In the genomic region with DNA sequence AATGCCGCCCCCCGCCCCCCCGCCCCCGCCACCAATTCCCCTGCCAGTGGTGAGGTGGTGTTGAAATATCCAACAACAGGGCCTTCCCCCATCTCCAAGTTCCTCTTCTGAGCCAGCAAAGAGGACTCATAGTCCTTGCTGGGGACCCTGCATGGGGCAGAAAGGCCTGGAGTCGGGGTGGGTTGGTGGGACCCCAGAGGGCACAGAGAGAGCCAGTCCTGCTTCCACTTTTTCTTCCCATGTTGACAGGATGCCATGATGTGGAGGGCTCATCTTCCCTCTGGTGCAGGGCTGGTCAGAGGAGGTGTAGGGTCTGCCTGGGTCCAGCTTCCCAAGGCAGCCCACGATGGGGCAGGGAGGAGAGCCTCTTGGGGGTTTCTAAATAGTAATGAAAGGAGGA, we compare ENCODE assay signal across 18 cellular contexts. TPM values are rescaled to one million over a fixed set of nuclear protein-coding genes. Genes with fewer than 3 reads are reported as not detected.
DNase-seq lines count a peak whose midpoint lies in the region; ATAC-seq, FAIRE-seq and TF ChIP-seq lines count a peak whose summit lies in the region.
"Had no signal": no experiment of that assay in that cellular context is flagged by ENCODE, and none has a peak within 500 bp of the region (broad histone marks: within the 10 kb centered on the region; RNA-seq: fewer than 3 reads in every experiment).

No MANE protein-coding gene starts in this region.

- H3K4me1 Mint-ChIP-seq in CD14-positive monocyte, result peaks cover 45% of the 10 kb centered on the region
- H3K4me1 Mint-ChIP-seq in activated B cell treated with CpG ODN at 0.5 μM for 24 hours, result peaks cover 73% of the 10 kb centered on the region

- FAIRE-seq in GM12892 (lab: Jason Lieb, UNC), result peak; percentile 69
- FAIRE-seq: frontal cortex, H1 had no signal

- DNase-seq in CD14-positive monocyte (ENCODE audit: low spot score) (peak; percentile 89), GM12892 (ENCODE audit: insufficient read length) (no peak), activated B cell treated with CpG ODN at 0.5 μM for 24 hours (no peak), mesenteric fat pad (ENCODE audit: low spot score) (peak; percentile 64), D341Med (ENCODE audit: low spot score) (no peak)
- DNase-seq: activated effector memory CD4-positive, alpha-beta T cell treated with Interleukin-2 at 50 U/mL for 16 hours; effector memory CD4-positive, alpha-beta T cell; NCI-H1930; NCI-H774; stimulated activated CD4-positive, alpha-beta T cell treated with anti-CD3 and anti-CD28 coated beads, Interleukin-4, amount 100 ng/mL, for 24 hours; stimulated activated naive CD4-positive, alpha-beta T cell had no signal

- H3K9me3 Mint-ChIP-seq in CD14-positive monocyte, result peaks cover 2 to 11% (median 5%) of the 10 kb centered on the region in 7 donors
- H3K9me3 Mint-ChIP-seq in activated B cell treated with CpG ODN at 0.5 μM for 24 hours, result peaks cover 6% of the 10 kb centered on the region

- H3K27me3 Mint-ChIP-seq in CD14-positive monocyte (ENCODE audit: low read depth in 3 of 3) (no peaks in the 10 kb centered on the region), activated B cell treated with CpG ODN at 0.5 μM for 24 hours (no peaks in the 10 kb centered on the region)

- CTCF ChIA-PET in activated B cell treated with CpG ODN at 0.5 μM for 24 hours (lab: Charles Lee), result no interaction called here

- H3K36me3 Mint-ChIP-seq in CD14-positive monocyte, result peaks cover 64 to 75% of the 10 kb centered on the region in 2 donors
- peaks cover 45% of the 10 kb centered on the region for H3K36me3 Mint-ChIP-seq in activated B cell treated with CpG ODN at 0.5 μM for 24 hours (ENCODE audit: low read depth)

- H3K27ac Mint-ChIP-seq in CD14-positive monocyte (peak overlapping the region; percentile 97 to 100 (median 98)), activated B cell treated with CpG ODN at 0.5 μM for 24 hours (peak overlapping the region; percentile 25)

- no peak for TF ChIP-seq POLR2A in GM12892 (IDR thresholded peaks at IDR 0.05; ENCODE audit: low read depth, low read length)

- TF ChIP-seq CTCF in CD14-positive monocyte (IDR thresholded peaks at IDR 0.05), result no peak
- no peak for TF ChIP-seq CTCF in activated B cell treated with CpG ODN at 0.5 μM for 24 hours (IDR thresholded peaks at IDR 0.05)

- intact Hi-C loops in CD14-positive monocyte (cut with micrococcal nuclease) (loop anchor here in 1 of 2 donors (2.0 kb wide), 1 partner anchor 18 kb away; no protein-coding TSS in a partner anchor), activated B cell treated with CpG ODN at 0.5 μM for 24 hours (cut with micrococcal nuclease) (loop anchor here (5.0 kb wide), 2 partner anchors 36 to 81 kb away; no protein-coding TSS in a partner anchor)

- POLR2A ChIA-PET in activated B cell treated with CpG ODN at 0.5 μM for 24 hours (lab: Charles Lee), result interaction anchor here (1.1 to 2.9 kb wide), 9 partner anchors 9 to 58 kb away, joined by 3 to 31 read pairs (median 7); a partner anchor contains a TSS

- H3K4me3 Mint-ChIP-seq in CD14-positive monocyte (peak overlapping the region; percentile 53 to 70), activated B cell treated with CpG ODN at 0.5 μM for 24 hours (no peak overlapping the region)

- ATAC-seq in activated B cell treated with CpG ODN at 0.5 μM for 24 hours (ENCODE audit: low read depth) (no peak), GM21390 (IDR thresholded peaks at IDR 0.05; ENCODE audit: unreplicated experiment) (no peak), GM21447 (IDR thresholded peaks at IDR 0.05; ENCODE audit: unreplicated experiment) (no peak), GM18858 (IDR thresholded peaks at IDR 0.05; ENCODE audit: unreplicated experiment) (no peak)
- ATAC-seq: body of pancreas had no signal

RNA-seq across cellular contexts. Expression of a gene that starts 49.0 kb away (rescaled TPM):
- 1 to 10 TPM; 3.6 to 5.8 TPM for polyA plus RNA-seq in CD14-positive monocyte
- polyA plus RNA-seq in GM12892 (2012; ENCODE audit: missing spikeins), result 81.7 TPM
- total RNA-seq in activated B cell treated with CpG ODN at 0.5 μM for 24 hours (0.91 TPM in 2 replicates), mesenteric fat pad (1.6 TPM)
- total RNA-seq: renal cortical epithelial cell had no signal

RNA-seq across cellular contexts. Expression of a gene that starts 49.0 kb away (rescaled TPM):
- 10 to 100 TPM; 32.1 to 47.5 TPM for polyA plus RNA-seq in CD14-positive monocyte
- 45.2 TPM for polyA plus RNA-seq in GM12892 (2012; ENCODE audit: missing spikeins)
- total RNA-seq in activated B cell treated with CpG ODN at 0.5 μM for 24 hours (31.0 and 34.2 TPM in 2 replicates), mesenteric fat pad (34.5 TPM)
- total RNA-seq: renal cortical epithelial cell had no signal

Comparison
In these comparisons a context has a peak if more than half of its experiments do, and no peak if none do; other contexts are left out.
1. DNase-seq: peak in CD14-positive monocyte (single experiment) and mesenteric fat pad (single experiment); none in GM12892 (single experiment), activated B cell treated with CpG ODN at 0.5 μM for 24 hours (single experiment) and D341Med (single experiment).